ENCODE assay signal across 1 cellular context in the genomic region with DNA sequence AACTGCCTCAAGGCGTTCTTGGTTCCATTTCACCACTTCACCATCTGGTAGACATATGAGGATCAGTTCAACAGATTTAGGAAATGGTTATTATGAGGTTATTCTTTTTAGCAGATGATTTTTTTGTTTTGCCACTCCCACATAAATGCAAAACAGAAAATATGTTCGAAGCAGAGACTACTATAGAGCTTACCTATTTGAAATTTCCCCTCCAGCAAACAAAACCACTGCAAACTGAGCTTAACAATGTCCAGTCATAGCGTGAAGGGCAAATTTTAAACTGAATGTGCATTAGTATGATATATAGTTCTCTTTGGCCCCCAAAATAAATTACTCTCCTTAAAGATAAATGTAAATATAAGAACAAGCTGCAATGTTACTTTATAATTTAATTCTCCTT.
TF ChIP-seq lines count a peak whose summit lies in the region.

No MANE protein-coding gene starts in this region.

TF ChIP-seq in K562, 482 proteins besides CTCF, POLR2A, EP300 and RAD21 (continued from another document):
- TF ChIP-seq NUFIP1 (IDR thresholded peaks at IDR 0.05; ENCODE audit: partially characterized antibody): no peak
- no peak for TF ChIP-seq NFE2L1 (tag; IDR thresholded peaks at IDR 0.05; ENCODE audit: borderline replicate concordance, low read depth)
- TF ChIP-seq CHD1 (IDR thresholded peaks at IDR 0.05; ENCODE audit: low read length): no peak
- TF ChIP-seq, protein P1, sequence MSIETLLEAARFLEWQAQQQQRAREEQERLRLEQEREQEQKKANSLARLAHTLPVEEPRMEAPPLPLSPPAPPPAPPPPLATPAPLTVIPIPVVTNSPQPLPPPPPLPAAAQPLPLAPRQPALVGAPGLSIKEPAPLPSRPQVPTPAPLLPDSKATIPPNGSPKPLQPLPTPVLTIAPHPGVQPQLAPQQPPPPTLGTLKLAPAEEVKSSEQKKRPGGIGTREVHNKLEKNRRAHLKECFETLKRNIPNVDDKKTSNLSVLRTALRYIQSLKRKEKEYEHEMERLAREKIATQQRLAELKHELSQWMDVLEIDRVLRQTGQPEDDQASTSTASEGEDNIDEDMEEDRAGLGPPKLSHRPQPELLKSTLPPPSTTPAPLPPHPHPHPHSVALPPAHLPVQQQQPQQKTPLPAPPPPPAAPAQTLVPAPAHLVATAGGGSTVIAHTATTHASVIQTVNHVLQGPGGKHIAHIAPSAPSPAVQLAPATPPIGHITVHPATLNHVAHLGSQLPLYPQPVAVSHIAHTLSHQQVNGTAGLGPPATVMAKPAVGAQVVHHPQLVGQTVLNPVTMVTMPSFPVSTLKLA (conservative IDR thresholded peaks at IDR 0.05): no peak
- no peak for TF ChIP-seq HDAC2 (IDR thresholded peaks at IDR 0.05)
